16 cellular contexts compared by ENCODE assay signal in genomic region chr9:70042461-70043215, GRCh38. TPM values are rescaled to one million over a fixed set of nuclear protein-coding genes. Genes with fewer than 3 reads are reported as not detected.
A peak's percentile ranks its signal among the peaks of the same experiment; 100 is the strongest.
DNase-seq lines count a peak whose midpoint lies in the region; ATAC-seq and TF ChIP-seq lines count a peak whose summit lies in the region.
"Had no signal": no experiment of that assay in that cellular context is flagged by ENCODE, and none has a peak within 500 bp of the region (broad histone marks: within the 10 kb centered on the region; RNA-seq: fewer than 3 reads in every experiment).

No MANE protein-coding gene starts in this region.

- H3K9me3 Mint-ChIP-seq in activated naive CD8-positive, alpha-beta T cell (ENCODE audit: low read depth): no peaks in the 10 kb centered on the region
- H3K9me3 Mint-ChIP-seq in activated naive CD8-positive, alpha-beta T cell treated with anti-CD3 and anti-CD28 coated beads for 36 hours: peaks cover 4% of the 10 kb centered on the region

- no peak overlapping the region for H2BK120ac ChIP-seq in trophoblast cell (ENCODE audit: insufficient read depth, low read length, poor library complexity)

- H2AFZ ChIP-seq in trophoblast cell (ENCODE audit: insufficient read depth, low read length, poor library complexity): peak overlapping the region; percentile 7

- H3K79me2 ChIP-seq in trophoblast cell (ENCODE audit: control insufficient read depth, insufficient read depth, low read length, poor library complexity): no peaks in the 10 kb centered on the region
- H3K79me2 ChIP-seq: parathyroid adenoma had no signal

- H3K36me3 ChIP-seq in iPS-18a (ENCODE audit: control insufficient read depth, low read depth, low read length) (no peaks in the 10 kb centered on the region), trophoblast cell (ENCODE audit: control insufficient read depth in 1 of 2, insufficient read depth in 2 of 2, low read length in 2 of 2) (no peaks in the 10 kb centered on the region), upper lobe of left lung (no peaks in the 10 kb centered on the region)

- H3K9me3 ChIP-seq in iPS-18a (ENCODE audit: control insufficient read depth, low read depth, low read length): peaks cover 4% of the 10 kb centered on the region
- H3K9me3 ChIP-seq in trophoblast cell (ENCODE audit: insufficient read depth, low read depth, low read length): peaks cover 2% of the 10 kb centered on the region
- H3K9me3 ChIP-seq in upper lobe of left lung: no peaks in the 10 kb centered on the region
- H3K9me3 ChIP-seq: body of pancreas had no signal

- peaks cover 4% of the 10 kb centered on the region for H3K4me1 Mint-ChIP-seq in activated naive CD8-positive, alpha-beta T cell (ENCODE audit: low read depth)
- H3K4me1 Mint-ChIP-seq in activated naive CD8-positive, alpha-beta T cell treated with anti-CD3 and anti-CD28 coated beads for 36 hours: no peaks in the 10 kb centered on the region

- H4K91ac ChIP-seq in trophoblast cell (ENCODE audit: low read depth, low read length): no peak overlapping the region

- H2AK5ac ChIP-seq in trophoblast cell (ENCODE audit: low read length): no peak overlapping the region

- H2BK5ac ChIP-seq in trophoblast cell (ENCODE audit: low read depth, low read length, poor library complexity): peak overlapping the region; percentile 21

- H3K4me3 ChIP-seq in iPS-18a (ENCODE audit: low read length) (peak overlapping the region; percentile 69), trophoblast cell (ENCODE audit: low read depth, low read length) (no peak overlapping the region), upper lobe of left lung (peak overlapping the region in 2 of 4 donors; percentile 51 to 57)
- H3K4me3 ChIP-seq: body of pancreas, SK-N-MC had no signal

- H3K27ac Mint-ChIP-seq in activated naive CD8-positive, alpha-beta T cell: no peak overlapping the region
- H3K27ac Mint-ChIP-seq in activated naive CD8-positive, alpha-beta T cell treated with anti-CD3 and anti-CD28 coated beads for 36 hours: no peak overlapping the region
- H3K27ac Mint-ChIP-seq: CD14-positive monocyte had no signal

- H3K36me3 Mint-ChIP-seq in activated naive CD8-positive, alpha-beta T cell: no peaks in the 10 kb centered on the region
- H3K36me3 Mint-ChIP-seq in activated naive CD8-positive, alpha-beta T cell treated with anti-CD3 and anti-CD28 coated beads for 36 hours: peaks cover 3% of the 10 kb centered on the region

- no peak overlapping the region for H3K18ac ChIP-seq in trophoblast cell (ENCODE audit: low read length)

- H3K9ac ChIP-seq in iPS-18a (ENCODE audit: low read length) (no peak overlapping the region), trophoblast cell (ENCODE audit: low read length) (no peak overlapping the region)
- H3K9ac ChIP-seq: parathyroid adenoma had no signal

- peak overlapping the region; percentile 4 for H3K4me3 Mint-ChIP-seq in activated naive CD8-positive, alpha-beta T cell
- H3K4me3 Mint-ChIP-seq in activated naive CD8-positive, alpha-beta T cell treated with anti-CD3 and anti-CD28 coated beads for 36 hours: no peak overlapping the region

- no peak for ATAC-seq in upper lobe of left lung (ENCODE audit: low FRiP score in 2 of 2)

- TF ChIP-seq POLR2A in upper lobe of left lung (IDR thresholded peaks at IDR 0.05): no peak

- WGBS in trophoblast cell (ENCODE audit: extremely low coverage, insufficient coverage, insufficient read length): no CpG with 5 or more reads among the region's 15 CpGs
- WGBS in upper lobe of left lung, 2 donors: 89 to 91% methylated on average over 15 of the region's 15 CpGs

- H4K12ac ChIP-seq in trophoblast cell (ENCODE audit: low read depth, low read length): no peak overlapping the region

- no peak for TF ChIP-seq CTCF in upper lobe of left lung (IDR thresholded peaks at IDR 0.05)

- H3K4me2 ChIP-seq in trophoblast cell (ENCODE audit: low read length): peak overlapping the region; percentile 76

- H4K8ac ChIP-seq in trophoblast cell (ENCODE audit: low read depth, low read length): no peak overlapping the region

- H3K4me1 ChIP-seq in iPS-18a (ENCODE audit: control insufficient read depth, low read depth, low read length) (peaks cover 11% of the 10 kb centered on the region), trophoblast cell (ENCODE audit: control insufficient read depth in 1 of 2, insufficient read depth in 2 of 2, low read length in 2 of 2) (peaks cover 9 to 24% of the 10 kb centered on the region in 2 experiments), upper lobe of left lung (peaks cover 13 to 19% (median 17%) of the 10 kb centered on the region in 4 donors)
- H3K4me1 ChIP-seq: parathyroid adenoma had no signal

- H3K23ac ChIP-seq in trophoblast cell (ENCODE audit: low read length): no peak overlapping the region

- no peak overlapping the region for H3K14ac ChIP-seq in trophoblast cell (ENCODE audit: low read length)

- H3K27me3 ChIP-seq in iPS-18a (ENCODE audit: control insufficient read depth, insufficient read depth, low read length) (peaks cover 37% of the 10 kb centered on the region), trophoblast cell (ENCODE audit: insufficient read depth, low read length) (no peaks in the 10 kb centered on the region), upper lobe of left lung (peaks cover 0 to 5% (median 0%) of the 10 kb centered on the region in 4 donors)
- H3K27me3 ChIP-seq: body of pancreas had no signal

- peak overlapping the region; percentile 17 for H2BK12ac ChIP-seq in trophoblast cell (ENCODE audit: low read length)

- TF ChIP-seq EP300 in upper lobe of left lung (IDR thresholded peaks at IDR 0.05): no peak

- H3K4ac ChIP-seq in trophoblast cell (ENCODE audit: low read depth, low read length): no peak overlapping the region

- H3K27ac ChIP-seq in iPS-18a (ENCODE audit: low read length): no peak overlapping the region
- H3K27ac ChIP-seq in trophoblast cell (ENCODE audit: low read depth, low read length): no peak overlapping the region
- peak overlapping the region in 3 of 4 donors; percentile 23 to 73 (median 28) for H3K27ac ChIP-seq in upper lobe of left lung
- H3K27ac ChIP-seq: 22Rv1, body of pancreas, parathyroid adenoma, SK-N-MC had no signal

- peaks cover 26% of the 10 kb centered on the region for H3K27me3 Mint-ChIP-seq in activated naive CD8-positive, alpha-beta T cell
- peaks cover 55% of the 10 kb centered on the region for H3K27me3 Mint-ChIP-seq in activated naive CD8-positive, alpha-beta T cell treated with anti-CD3 and anti-CD28 coated beads for 36 hours

- peaks cover 2% of the 10 kb centered on the region for H3K79me1 ChIP-seq in trophoblast cell (ENCODE audit: low read length)

- no peak for DNase-seq in activated naive CD8-positive, alpha-beta T cell treated with anti-CD3 and anti-CD28 coated beads for 36 hours
- DNase-seq in trophoblast cell (no peak), upper lobe of left lung (no peak), DMS 273 treated with DMSO at 0.1 percent for 48 hours (lab: John Stamatoyannopoulos, UW) (no peak), NCI-H128 (lab: John Stamatoyannopoulos, UW; ENCODE audit: unreplicated experiment) (no peak)
- DNase-seq in activated CD4-positive, alpha-beta T cell treated with anti-CD3 and anti-CD28 coated beads, Interleukin-2, amount 50 U/mL, for 48 hours: no peak
- DNase-seq: activated CD8-positive, alpha-beta memory T cell treated with anti-CD3 and anti-CD28 coated beads for 24 hours; activated gamma-delta T cell treated with Interleukin-2 at 50 U/mL for 16 hours; body of pancreas; stimulated activated CD4-positive, alpha-beta T cell treated with anti-CD3 and anti-CD28 coated beads, Interleukin-2, amount 100 ng/mL, for 24 hours had no signal

RNA-seq across cellular contexts. Expression of gene MAMDC2, which starts 1.0 kb away (rescaled TPM):
- total RNA-seq in activated naive CD8-positive, alpha-beta T cell treated with anti-CD3 and anti-CD28 coated beads for 36 hours: not detected
- polyA plus RNA-seq in trophoblast cell (2013): 5.6 and 6.8 TPM in 2 replicates
- 10 to 100 TPM; 26.5 to 50.1 (median 46.5) TPM for total RNA-seq in upper lobe of left lung

Comparison
In these comparisons a context has a peak if more than half of its experiments do, and no peak if none do; other contexts are left out.
1. H3K27ac ChIP-seq: peak in upper lobe of left lung (3 of 4); none in iPS-18a (single experiment) and trophoblast cell (single experiment).
2. RNA of gene MAMDC2, which starts 1.0 kb away (total RNA-seq): 26.5 to 50.1 TPM in upper lobe of left lung; not detected in activated naive CD8-positive, alpha-beta T cell treated with anti-CD3 and anti-CD28 coated beads for 36 hours; every median in the first group is over 10 times any median in the second.